ENCODE assay signal across 31 cellular contexts in the genomic region with DNA sequence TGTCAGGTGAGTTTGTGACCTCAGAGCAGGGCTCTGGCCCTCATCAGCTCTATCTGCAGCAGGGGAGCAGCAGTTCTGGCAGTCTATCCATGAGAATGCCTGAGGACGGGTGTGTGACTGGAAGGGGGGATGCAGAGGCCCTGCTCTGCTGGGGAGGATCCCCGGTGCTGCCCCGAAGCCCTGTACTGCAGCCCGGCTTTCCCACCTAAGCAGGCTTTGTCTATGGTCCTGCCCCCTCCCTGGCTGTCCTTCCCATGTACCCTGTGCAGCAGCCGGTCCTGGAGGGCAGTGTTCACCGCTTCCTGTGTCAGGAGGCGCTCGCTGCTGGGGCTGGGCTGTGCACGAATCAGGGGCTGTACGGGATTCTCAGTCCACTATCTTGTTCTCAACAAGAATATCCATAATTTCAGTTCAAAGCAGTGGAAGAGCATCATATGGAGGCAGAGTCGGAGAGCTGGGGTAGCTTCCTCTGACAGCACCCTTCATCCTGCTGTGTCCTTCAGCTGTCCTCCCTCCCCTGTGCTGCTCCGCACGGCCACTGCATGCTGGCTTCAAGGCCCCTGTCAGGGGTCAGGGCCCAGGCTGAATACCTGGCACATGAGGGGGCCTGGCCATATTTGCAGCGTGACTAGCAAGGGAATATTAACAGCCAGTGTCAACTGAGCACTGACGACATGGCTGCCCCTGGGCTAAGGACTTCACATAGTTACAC.
A peak's percentile ranks its signal among the peaks of the same experiment; 100 is the strongest.
DNase-seq lines count a peak whose midpoint lies in the region; ATAC-seq and TF ChIP-seq lines count a peak whose summit lies in the region.
"Had no signal": no experiment of that assay in that cellular context is flagged by ENCODE, and none has a peak within 500 bp of the region (broad histone marks: within the 10 kb centered on the region; RNA-seq: fewer than 3 reads in every experiment).

No MANE protein-coding gene starts in this region.

- no peaks in the 10 kb centered on the region for H3K36me3 ChIP-seq in right atrium auricular region
- H3K36me3 ChIP-seq in HUES48 (ENCODE audit: control insufficient read depth, insufficient read depth, low read length), result no peaks in the 10 kb centered on the region
- no peaks in the 10 kb centered on the region for H3K36me3 ChIP-seq in ectodermal cell (ENCODE audit: control insufficient read depth, insufficient read depth, low read length)
- no peaks in the 10 kb centered on the region for H3K36me3 ChIP-seq in mesenchymal stem cell (ENCODE audit: control insufficient read depth in 1 of 2, insufficient read depth in 2 of 2, low read depth in 1 of 2, low read length in 2 of 2)
- H3K36me3 ChIP-seq: esophagus squamous epithelium, heart left ventricle, lower lobe of right lung, tibial artery had no signal

- no peak overlapping the region for H3K18ac ChIP-seq in mesenchymal stem cell (ENCODE audit: low read depth in 1 of 2, low read length in 2 of 2)

- no peak overlapping the region for H4K91ac ChIP-seq in mesenchymal stem cell (ENCODE audit: low read length)

- H3K9me3 ChIP-seq in right atrium auricular region (no peaks in the 10 kb centered on the region), HUES48 (ENCODE audit: control insufficient read depth, insufficient read depth, low read length) (no peaks in the 10 kb centered on the region), ectodermal cell (ENCODE audit: control insufficient read depth, low read length) (no peaks in the 10 kb centered on the region), mesenchymal stem cell (ENCODE audit: control insufficient read depth, low read length) (no peaks in the 10 kb centered on the region)
- H3K9me3 ChIP-seq: esophagus squamous epithelium, heart left ventricle, lower lobe of right lung, mucosa of descending colon, tibial artery had no signal

- H3K27me3 ChIP-seq in right atrium auricular region (no peaks in the 10 kb centered on the region), HUES48 (ENCODE audit: control insufficient read depth, insufficient read depth, low read length) (no peaks in the 10 kb centered on the region), ectodermal cell (ENCODE audit: control insufficient read depth, insufficient read depth, low read length, poor library complexity, severe bottlenecking) (no peaks in the 10 kb centered on the region), mesenchymal stem cell (ENCODE audit: control insufficient read depth in 1 of 2, insufficient read depth in 1 of 2, low read length in 2 of 2) (peaks cover 31 to 49% of the 10 kb centered on the region in 2 experiments)
- H3K27me3 ChIP-seq: foreskin keratinocyte had no signal

- TF ChIP-seq CTCF in right atrium auricular region (IDR thresholded peaks at IDR 0.05), result no peak

- H3K4me3 ChIP-seq in right atrium auricular region (no peak overlapping the region), HUES48 (ENCODE audit: low read depth, low read length) (no peak overlapping the region), ectodermal cell (ENCODE audit: insufficient read depth, low read depth, low read length) (no peak overlapping the region), mesenchymal stem cell (ENCODE audit: insufficient read depth in 1 of 2, low read depth in 1 of 2, low read length in 2 of 2) (no peak overlapping the region)
- H3K4me3 ChIP-seq: esophagus squamous epithelium, heart left ventricle, lower lobe of right lung, mucosa of descending colon, SK-N-MC, tibial artery had no signal

- no peak overlapping the region for H4K8ac ChIP-seq in mesenchymal stem cell (ENCODE audit: low read length)

- H3K9ac ChIP-seq in HUES48 (ENCODE audit: low read depth, low read length), result no peak overlapping the region
- no peak overlapping the region for H3K9ac ChIP-seq in mesenchymal stem cell (ENCODE audit: low read length)
- H3K9ac ChIP-seq: parathyroid adenoma had no signal

- peak; percentile 13 for DNase-seq in Right ventricle myocardium superior
- DNase-seq in right atrium auricular region (ENCODE audit: low spot score), result no peak
- DNase-seq in posterior vena cava (ENCODE audit: low spot score), result peak; percentile 62
- DNase-seq in NCI-H748 treated with DMSO at 0.1 percent for 48 hours (lab: John Stamatoyannopoulos, UW), result no peak
- DNase-seq in RKO (ENCODE audit: low spot score), result no peak
- no peak for DNase-seq in mesenchymal stem cell
- DNase-seq: activated CD8-positive, alpha-beta memory T cell treated with anti-CD3 and anti-CD28 coated beads, Interleukin-2, amount 10 ng/mL, durations not matched to agents 7 days and 5 days; activated gamma-delta T cell; activated T-cell treated with anti-CD3 and anti-CD28 coated beads, Interleukin-2, amount 50 U/mL, for 4 hours; AML-193; caudate nucleus; CD8-positive, alpha-beta T cell; dermis blood vessel endothelial cell; esophagus squamous epithelium; foreskin keratinocyte; Karpas-422; lower lobe of right lung; NCI-H1436 treated with DMSO at 0.1 percent for 48 hours; NCI-H446; NCI-H82; nephron progenitor cell; RPMI8226; stimulated activated CD8-positive, alpha-beta memory T cell treated with anti-CD3 and anti-CD28 coated beads, Interleukin-4, amount 100 ng/mL, for 48 hours; stimulated activated naive CD8-positive, alpha-beta T cell treated with anti-CD3 and anti-CD28 coated beads, Interleukin-15, amount 100 ng/mL, for 72 hours; tibial artery had no signal

- no peak overlapping the region for H2AK5ac ChIP-seq in mesenchymal stem cell (ENCODE audit: low read length, severe bottlenecking)

- H3K4me1 ChIP-seq in right atrium auricular region (no peaks in the 10 kb centered on the region), HUES48 (ENCODE audit: control insufficient read depth, insufficient read depth, low read length) (peaks cover 30% of the 10 kb centered on the region), ectodermal cell (ENCODE audit: control insufficient read depth, insufficient read depth, low read length) (peaks cover 40% of the 10 kb centered on the region), mesenchymal stem cell (ENCODE audit: control insufficient read depth, insufficient read depth, low read depth, low read length) (peaks cover 32% of the 10 kb centered on the region)
- H3K4me1 ChIP-seq: foreskin keratinocyte, tibial artery had no signal

- no peak overlapping the region for H3K4me2 ChIP-seq in mesenchymal stem cell (ENCODE audit: low read length, poor library complexity, severe bottlenecking)

- no peak overlapping the region for H2BK120ac ChIP-seq in mesenchymal stem cell (ENCODE audit: low read depth, low read length)

- H3K14ac ChIP-seq in mesenchymal stem cell (ENCODE audit: low read length in 2 of 2), result no peak overlapping the region

- intact Hi-C loops in Right ventricle myocardium superior (cut with DNase I) (no loop called here), posterior vena cava (cut with DNase I) (no loop called here)

- WGBS in ectodermal cell, 2 experiments, result 68 to 69% methylated on average over 15 of the region's 15 CpGs
- WGBS in mesenchymal stem cell, result 75% methylated on average over 13 of the region's 15 CpGs

- no peak for ATAC-seq in Right ventricle myocardium superior (ENCODE audit: poor library complexity)
- ATAC-seq: activated CD8-positive, alpha-beta memory T cell treated with anti-CD3 and anti-CD28 coated beads, Interleukin-2, amount 10 ng/mL, durations not matched to agents 7 days and 5 days; activated T-cell treated with anti-CD3 and anti-CD28 coated beads, Interleukin-2, amount 50 U/mL, for 4 hours; CD8-positive, alpha-beta T cell; foreskin keratinocyte; heart left ventricle had no signal

- H3K4ac ChIP-seq in mesenchymal stem cell (ENCODE audit: low read depth in 1 of 2, low read length in 2 of 2), result no peak overlapping the region

- H3K27ac ChIP-seq in right atrium auricular region (no peak overlapping the region), HUES48 (ENCODE audit: low read depth, low read length) (peak overlapping the region; percentile 33), ectodermal cell (ENCODE audit: insufficient read depth, low read depth, low read length, poor library complexity, severe bottlenecking) (peak overlapping the region; percentile 31), mesenchymal stem cell (ENCODE audit: low read length, poor library complexity, severe bottlenecking) (no peak overlapping the region)
- H3K27ac ChIP-seq: esophagus squamous epithelium, foreskin keratinocyte, heart left ventricle, lower lobe of right lung, parathyroid adenoma, SK-N-MC, tibial artery had no signal

- H3K79me1 ChIP-seq in mesenchymal stem cell (replicated peaks; ENCODE audit: low read length, poor library complexity, severe bottlenecking), result no peaks in the 10 kb centered on the region

- H3K23ac ChIP-seq in mesenchymal stem cell (ENCODE audit: low read length in 2 of 2), result no peak overlapping the region

- no peak overlapping the region for H2BK15ac ChIP-seq in mesenchymal stem cell (ENCODE audit: low read depth, poor library complexity, severe bottlenecking)

- no peak overlapping the region for H2AFZ ChIP-seq in mesenchymal stem cell (ENCODE audit: low read depth, low read length)

- H2BK12ac ChIP-seq in mesenchymal stem cell (ENCODE audit: low read length in 2 of 2), result no peak overlapping the region

- H2BK5ac ChIP-seq in mesenchymal stem cell (ENCODE audit: low read depth, low read length, poor library complexity, severe bottlenecking), result no peak overlapping the region

Comparison
In these comparisons a context has a peak if more than half of its experiments do, and no peak if none do; other contexts are left out.
1. DNase-seq: peak in Right ventricle myocardium superior (single experiment) and posterior vena cava (single experiment); none in right atrium auricular region (single experiment), NCI-H748 treated with DMSO at 0.1 percent for 48 hours (single experiment), RKO (single experiment) and mesenchymal stem cell (single experiment).
2. H3K27ac ChIP-seq: peak in HUES48 (single experiment) and ectodermal cell (single experiment); none in right atrium auricular region (0 of 2) and mesenchymal stem cell (single experiment).